In the genomic region with DNA sequence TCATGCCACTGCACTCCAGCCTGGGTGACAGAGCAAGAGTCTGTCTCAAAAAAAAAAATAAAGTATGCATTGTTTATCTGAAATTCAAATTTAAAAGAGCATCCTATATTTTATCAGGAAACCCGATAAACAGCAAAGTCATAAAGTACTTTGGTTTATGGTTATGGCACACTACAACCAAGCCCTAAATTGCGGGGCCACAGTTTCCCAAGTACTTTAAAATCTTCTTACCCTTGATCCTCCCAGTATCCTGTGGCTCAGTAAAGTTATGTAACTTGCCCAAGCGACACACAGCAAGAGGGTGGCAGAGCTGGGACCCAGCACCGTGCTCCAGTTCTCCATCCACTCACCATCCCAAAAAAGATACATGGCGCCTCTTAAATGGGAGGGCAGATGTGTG, we compare ENCODE assay signal across 25 cellular contexts. TPM values are rescaled to one million over a fixed set of nuclear protein-coding genes. Genes with fewer than 3 reads are reported as not detected.
"Had no signal": no experiment of that assay in that cellular context is flagged by ENCODE, and none has a peak within 500 bp of the region (broad histone marks: within the 10 kb centered on the region; RNA-seq: fewer than 3 reads in every experiment).

No MANE protein-coding gene starts in this region.

- H3K27ac ChIP-seq: HL-60, KMS-11, SJSA1, SK-N-MC had no signal

- H3K9ac ChIP-seq: KMS-11 had no signal

- H3K9me3 ChIP-seq: SJSA1 had no signal

- H3K27ac Mint-ChIP-seq: IgD-negative memory B cell had no signal

- H3K4me3 ChIP-seq: K562, SJSA1, SK-N-MC had no signal

- H3K4me1 Mint-ChIP-seq: IgD-negative memory B cell had no signal

- H3K36me3 ChIP-seq: SJSA1 had no signal

- H3K4me2 ChIP-seq: KMS-11 had no signal

- H3K4me3 Mint-ChIP-seq: IgD-negative memory B cell had no signal

- DNase-seq: Kasumi-1, MV-4-11, NCI-H1048, NCI-H1105, NCI-H1417, NCI-H146, NCI-H1694 treated with DMSO at 0.1 percent for 48 hours, NCI-H1930, NCI-H2081 treated with DMSO at 0.1 percent for 48 hours, NCI-H2171, NCI-H226, NCI-H446, NCI-H510A, NCI-H524 treated with DMSO at 0.1 percent for 48 hours, NCI-H69, NCI-H774, Right ventricle myocardium superior, RPMI8226, SIG-M5 had no signal

- H3K4me1 ChIP-seq: SJSA1 had no signal

- H3K27me3 ChIP-seq: SJSA1 had no signal

RNA-seq across cellular contexts. Expression of gene KSR2, which starts 35.2 kb away (rescaled TPM):
- total RNA-seq: K562, Right ventricle myocardium superior had no signal
- polyA plus RNA-seq: IgD-negative memory B cell, K562 had no signal
